In the genomic region with DNA sequence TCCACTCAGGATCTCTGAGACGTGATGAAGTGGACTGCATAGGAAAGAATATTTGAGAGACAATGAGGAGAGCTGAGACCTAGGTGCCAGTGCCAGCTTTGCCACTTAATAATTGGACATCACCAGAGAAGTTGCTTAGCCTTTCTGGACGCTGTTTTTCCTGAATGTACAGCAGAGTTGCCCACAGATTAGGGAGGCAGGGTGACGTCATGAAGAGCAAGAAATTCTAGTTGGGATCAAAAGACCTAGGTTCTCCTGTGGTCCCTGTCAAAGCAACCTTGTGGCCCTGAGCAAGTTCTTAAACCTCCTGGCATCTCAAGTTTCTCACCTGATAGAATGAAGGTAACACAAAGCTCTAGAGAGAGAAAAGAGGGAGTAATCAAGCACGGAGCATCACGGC, we compare ENCODE assay signal across 30 cellular contexts.
"Had no signal": no experiment of that assay in that cellular context is flagged by ENCODE, and none has a peak within 500 bp of the region (broad histone marks: within the 10 kb centered on the region; RNA-seq: fewer than 3 reads in every experiment).

No MANE protein-coding gene starts in this region.

- H3K4me3 ChIP-seq: adrenal gland, body of pancreas, breast epithelium had no signal

- DNase-seq: activated B cell treated with CpG ODN at 0.5 μM for 24 hours; activated CD4-positive, alpha-beta memory T cell treated with anti-CD3 and anti-CD28 coated beads for 36 hours; activated CD4-positive, alpha-beta T cell treated with anti-CD3 and anti-CD28 coated beads for 4 hours; activated CD4-positive, alpha-beta T cell treated with anti-CD3 and anti-CD28 coated beads, Interleukin-2, amount 10 ng/mL, durations not matched to agents 24 days and 14 days; activated CD4-positive, alpha-beta T cell treated with anti-CD3 and anti-CD28 coated beads, Interleukin-2, amount 50 U/mL, for 1 hour; activated CD4-positive, alpha-beta T cell treated with anti-CD3 and anti-CD28 coated beads, Interleukin-2, amount 50 U/mL, for 4 hours; activated CD4-positive, CD25-positive, alpha-beta regulatory T cell treated with anti-CD3 and anti-CD28 coated beads, Interleukin-2, amount 50 U/mL, for 72 hours; activated CD8-positive, alpha-beta memory T cell treated with anti-CD3 and anti-CD28 coated beads, Interleukin-2, amount 50 U/mL, for 4 hours; activated CD8-positive, alpha-beta T cell treated with anti-CD3 and anti-CD28 coated beads for 36 hours; activated effector memory CD4-positive, alpha-beta T cell treated with anti-CD3 and anti-CD28 coated beads, Interleukin-2, amount 50 U/mL, for 16 hours; activated gamma-delta T cell treated with Interleukin-2 at 50 U/mL for 16 hours; activated naive CD4-positive, alpha-beta T cell; activated naive CD4-positive, alpha-beta T cell treated with anti-CD3 and anti-CD28 coated beads for 36 hours; activated naive CD4-positive, alpha-beta T cell treated with anti-CD3 and anti-CD28 coated beads, Interleukin-2, amount 50 U/mL, for 16 hours; activated naive CD8-positive, alpha-beta T cell treated with anti-CD3 and anti-CD28 coated beads for 36 hours; activated T-cell treated with anti-CD3 and anti-CD28 coated beads for 4 hours; activated T-cell treated with anti-CD3 and anti-CD28 coated beads, Interleukin-2, amount 50 U/mL, for 1 hour; activated T-cell treated with anti-CD3 and anti-CD28 coated beads, Interleukin-2, amount 50 U/mL, for 4 hours; activated T-cell treated with anti-CD3 and anti-CD28 coated beads, Interleukin-2, amount 50 U/mL, for 72 hours; adrenal gland; amniotic stem cell; aorta; body of pancreas; brain microvascular endothelial cell; central memory CD4-positive, alpha-beta T cell; T-helper 1 cell; T-helper 2 cell; T-helper 9 cell had no signal

- H3K27me3 ChIP-seq: adrenal gland, body of pancreas, brain microvascular endothelial cell, breast epithelium had no signal

- H3K27ac ChIP-seq: adrenal gland, body of pancreas, brain microvascular endothelial cell, breast epithelium, VCaP had no signal

- H3K4me1 ChIP-seq: adrenal gland, body of pancreas, breast epithelium had no signal

- H3K9me3 ChIP-seq: adrenal gland, body of pancreas, breast epithelium had no signal

- H3K36me3 ChIP-seq: adrenal gland, brain microvascular endothelial cell, breast epithelium had no signal
